Comparison of ENCODE assay signal across 8 cellular contexts in the genomic region with DNA sequence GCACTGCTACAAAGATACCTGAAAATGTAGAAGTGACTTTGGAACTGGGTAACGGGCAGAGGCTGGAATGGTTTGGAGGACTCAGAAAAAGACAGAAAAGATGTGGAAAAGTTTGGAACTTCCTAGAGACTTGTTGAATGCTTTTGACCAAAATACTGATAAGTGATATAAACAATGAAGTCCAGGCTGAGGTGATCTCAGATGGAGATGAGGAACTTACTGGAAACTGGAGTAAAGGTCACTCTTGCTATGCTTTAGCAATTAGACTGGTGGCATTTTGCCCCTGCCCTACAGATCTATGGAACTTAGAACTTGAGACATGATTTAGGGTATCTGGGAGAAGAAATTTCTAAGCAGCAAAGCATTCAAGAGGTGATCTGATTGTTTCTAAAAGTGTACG. TPM values are rescaled to one million over a fixed set of nuclear protein-coding genes. Genes with fewer than 3 reads are reported as not detected.
DNase-seq lines count a peak whose midpoint lies in the region; ATAC-seq and TF ChIP-seq lines count a peak whose summit lies in the region.
"Not testable (repeated sequence)": the region's sequence is repeated elsewhere in the genome, so short reads cannot be mapped to it uniquely, and the experiment has no call there.

No MANE protein-coding gene starts in this region.

- not testable (repeated sequence) for H3K4me3 ChIP-seq in CD8-positive, alpha-beta T cell (ENCODE audit: low read depth, low read length); Karpas-422 (ENCODE audit: low read length); fibroblast of villous mesenchyme (ENCODE audit: low read depth, low read length); naive thymus-derived CD4-positive, alpha-beta T cell (ENCODE audit: low read length)

- DNase-seq in CD8-positive, alpha-beta T cell; Karpas-422; activated B cell treated with CpG ODN at 0.5 μM for 24 hours; central memory CD8-positive, alpha-beta T cell (ENCODE audit: low spot score in 2 of 2); naive thymus-derived CD4-positive, alpha-beta T cell: not testable (repeated sequence)
- DNase-seq in fibroblast of villous mesenchyme (ENCODE audit: low read depth): peak; percentile 68

- not testable (repeated sequence) for H3K9me3 ChIP-seq in CD8-positive, alpha-beta T cell (ENCODE audit: low read length); Karpas-422 (ENCODE audit: low read length); naive thymus-derived CD4-positive, alpha-beta T cell (ENCODE audit: control insufficient read depth in 2 of 3, low read length in 3 of 3)

- CTCF ChIA-PET in CD8-positive, alpha-beta T cell (lab: Charles Lee): interaction anchor here (9.3 kb wide), 1 partner anchor 412 kb away, joined by 267 read pairs; a partner anchor contains a TSS
- CTCF ChIA-PET in activated B cell treated with CpG ODN at 0.5 μM for 24 hours (lab: Charles Lee): interaction anchor here (8.1 kb wide), 1 partner anchor 414 kb away, joined by 279 read pairs; no protein-coding TSS in a partner anchor
- CTCF ChIA-PET in naive thymus-derived CD4-positive, alpha-beta T cell (lab: Charles Lee): interaction anchor here (0.6 to 8.7 kb wide), 2 partner anchors 415 to 428 kb away, joined by 3 to 220 read pairs; a partner anchor contains a TSS

- H2AFZ ChIP-seq in Karpas-422 (ENCODE audit: low read length): not testable (repeated sequence)

- H3K27me3 Mint-ChIP-seq in CD8-positive, alpha-beta T cell (ENCODE audit: low read depth); activated B cell treated with CpG ODN at 0.5 μM for 24 hours; activated T-helper 17 cell treated with anti-CD3 and anti-CD28 coated beads, Interleukin-2, amount 50 U/mL, for 72 hours; central memory CD8-positive, alpha-beta T cell; naive thymus-derived CD4-positive, alpha-beta T cell; stimulated activated naive CD8-positive, alpha-beta T cell treated with anti-CD3 and anti-CD28 coated beads, Interleukin-15, Interleukin-2, amounts not matched to agents 100 ng/mL and 50 ng/mL, for 24 hours: not testable (repeated sequence)

- POLR2A ChIA-PET in CD8-positive, alpha-beta T cell (lab: Charles Lee); activated B cell treated with CpG ODN at 0.5 μM for 24 hours (lab: Charles Lee); naive thymus-derived CD4-positive, alpha-beta T cell (lab: Charles Lee): not testable (repeated sequence)

- not testable (repeated sequence) for H3K36me3 ChIP-seq in CD8-positive, alpha-beta T cell (ENCODE audit: insufficient read depth, low read length); naive thymus-derived CD4-positive, alpha-beta T cell (ENCODE audit: control insufficient read depth in 2 of 3, insufficient read depth in 3 of 3, low read length in 3 of 3)
- peaks cover 35% of the 10 kb centered on the region for H3K36me3 ChIP-seq in Karpas-422 (ENCODE audit: insufficient read depth, low read length)

- not testable (repeated sequence) for H3K27me3 ChIP-seq in CD8-positive, alpha-beta T cell (ENCODE audit: insufficient read depth, low read length); Karpas-422 (ENCODE audit: low read length); naive thymus-derived CD4-positive, alpha-beta T cell (ENCODE audit: control insufficient read depth in 2 of 2, insufficient read depth in 2 of 2, low read length in 2 of 2)

- H4K20me1 ChIP-seq in Karpas-422 (ENCODE audit: insufficient read depth, low read depth, low read length): not testable (repeated sequence)

- peaks cover 36% of the 10 kb centered on the region for H3K4me1 ChIP-seq in CD8-positive, alpha-beta T cell (ENCODE audit: insufficient read depth, low read length)
- H3K4me1 ChIP-seq in Karpas-422 (ENCODE audit: low read length): peaks cover 36% of the 10 kb centered on the region
- peaks cover 20 to 24% of the 10 kb centered on the region in 2 donors for H3K4me1 ChIP-seq in naive thymus-derived CD4-positive, alpha-beta T cell (ENCODE audit: control insufficient read depth in 2 of 2, insufficient read depth in 2 of 2, low read length in 2 of 2)

- H3K79me2 ChIP-seq in Karpas-422 (ENCODE audit: low read length): peaks cover 99% of the 10 kb centered on the region

- H3K27ac Mint-ChIP-seq in CD8-positive, alpha-beta T cell: peak overlapping the region; percentile 58
- H3K27ac Mint-ChIP-seq in activated B cell treated with CpG ODN at 0.5 μM for 24 hours: peak overlapping the region; percentile 75
- peak overlapping the region; percentile 10 for H3K27ac Mint-ChIP-seq in activated T-helper 17 cell treated with anti-CD3 and anti-CD28 coated beads, Interleukin-2, amount 50 U/mL, for 72 hours
- H3K27ac Mint-ChIP-seq in central memory CD8-positive, alpha-beta T cell (ENCODE audit: low read depth): peak overlapping the region; percentile 16
- peak overlapping the region; percentile 11 to 82 (median 57) for H3K27ac Mint-ChIP-seq in naive thymus-derived CD4-positive, alpha-beta T cell
- peak overlapping the region; percentile 15 for H3K27ac Mint-ChIP-seq in stimulated activated naive CD8-positive, alpha-beta T cell treated with anti-CD3 and anti-CD28 coated beads, Interleukin-15, Interleukin-2, amounts not matched to agents 100 ng/mL and 50 ng/mL, for 24 hours

- H3K27ac ChIP-seq in CD8-positive, alpha-beta T cell (ENCODE audit: low read depth, low read length); naive thymus-derived CD4-positive, alpha-beta T cell (ENCODE audit: low read depth, low read length): not testable (repeated sequence)
- H3K27ac ChIP-seq in Karpas-422 (ENCODE audit: low read length): peak overlapping the region; percentile 53

- intact Hi-C loops in CD8-positive, alpha-beta T cell (cut with DNase I, micrococcal nuclease): loop anchor here in 1 of 2 experiments (5.0 kb wide), 1 partner anchor 204 kb away; a partner anchor contains a TSS
- intact Hi-C loops in activated B cell treated with CpG ODN at 0.5 μM for 24 hours (cut with micrococcal nuclease); naive thymus-derived CD4-positive, alpha-beta T cell (cut with micrococcal nuclease): not testable (repeated sequence)

- H3K4me3 Mint-ChIP-seq in CD8-positive, alpha-beta T cell; activated T-helper 17 cell treated with anti-CD3 and anti-CD28 coated beads, Interleukin-2, amount 50 U/mL, for 72 hours; central memory CD8-positive, alpha-beta T cell; stimulated activated naive CD8-positive, alpha-beta T cell treated with anti-CD3 and anti-CD28 coated beads, Interleukin-15, Interleukin-2, amounts not matched to agents 100 ng/mL and 50 ng/mL, for 24 hours: not testable (repeated sequence)
- peak overlapping the region; percentile 42 for H3K4me3 Mint-ChIP-seq in activated B cell treated with CpG ODN at 0.5 μM for 24 hours
- peak overlapping the region in 2 of 10 donors; percentile 15 to 33 for H3K4me3 Mint-ChIP-seq in naive thymus-derived CD4-positive, alpha-beta T cell

- H3K9me3 Mint-ChIP-seq in CD8-positive, alpha-beta T cell; activated B cell treated with CpG ODN at 0.5 μM for 24 hours; activated T-helper 17 cell treated with anti-CD3 and anti-CD28 coated beads, Interleukin-2, amount 50 U/mL, for 72 hours; central memory CD8-positive, alpha-beta T cell; naive thymus-derived CD4-positive, alpha-beta T cell; stimulated activated naive CD8-positive, alpha-beta T cell treated with anti-CD3 and anti-CD28 coated beads, Interleukin-15, Interleukin-2, amounts not matched to agents 100 ng/mL and 50 ng/mL, for 24 hours: not testable (repeated sequence)

- not testable (repeated sequence) for TF ChIP-seq CTCF in CD8-positive, alpha-beta T cell (IDR thresholded peaks at IDR 0.05); activated B cell treated with CpG ODN at 0.5 μM for 24 hours (IDR thresholded peaks at IDR 0.05); fibroblast of villous mesenchyme (IDR thresholded peaks at IDR 0.05; ENCODE audit: insufficient read depth, low read depth, low read length)

- not testable (repeated sequence) for ATAC-seq in CD8-positive, alpha-beta T cell; activated B cell treated with CpG ODN at 0.5 μM for 24 hours (ENCODE audit: low read depth); activated T-helper 17 cell treated with anti-CD3 and anti-CD28 coated beads, Interleukin-2, amount 50 U/mL, for 72 hours (replicated peaks); central memory CD8-positive, alpha-beta T cell (replicated peaks; ENCODE audit: extremely low read depth, poor library complexity, severe bottlenecking); naive thymus-derived CD4-positive, alpha-beta T cell

- peaks cover 18% of the 10 kb centered on the region for H3K36me3 Mint-ChIP-seq in CD8-positive, alpha-beta T cell
- peaks cover 41% of the 10 kb centered on the region for H3K36me3 Mint-ChIP-seq in activated B cell treated with CpG ODN at 0.5 μM for 24 hours (ENCODE audit: low read depth)
- peaks cover 52% of the 10 kb centered on the region for H3K36me3 Mint-ChIP-seq in activated T-helper 17 cell treated with anti-CD3 and anti-CD28 coated beads, Interleukin-2, amount 50 U/mL, for 72 hours (ENCODE audit: low read depth)
- H3K36me3 Mint-ChIP-seq in central memory CD8-positive, alpha-beta T cell (ENCODE audit: insufficient read depth): not testable (repeated sequence)
- peaks cover 0 to 15% (median 5%) of the 10 kb centered on the region in 5 donors for H3K36me3 Mint-ChIP-seq in naive thymus-derived CD4-positive, alpha-beta T cell
- H3K36me3 Mint-ChIP-seq in stimulated activated naive CD8-positive, alpha-beta T cell treated with anti-CD3 and anti-CD28 coated beads, Interleukin-15, Interleukin-2, amounts not matched to agents 100 ng/mL and 50 ng/mL, for 24 hours (ENCODE audit: low read depth): peaks cover 32% of the 10 kb centered on the region

- peak overlapping the region; percentile 4 for H3K4me2 ChIP-seq in Karpas-422 (ENCODE audit: low read depth, low read length, poor library complexity, severe bottlenecking)

- H3K9ac ChIP-seq in Karpas-422 (ENCODE audit: low read length): not testable (repeated sequence)

- H3K9me2 ChIP-seq in Karpas-422 (replicated peaks; ENCODE audit: insufficient read depth, low read length): not testable (repeated sequence)

- H3K4me1 Mint-ChIP-seq in CD8-positive, alpha-beta T cell (ENCODE audit: low read depth): peaks cover 63% of the 10 kb centered on the region
- peaks cover 34% of the 10 kb centered on the region for H3K4me1 Mint-ChIP-seq in activated B cell treated with CpG ODN at 0.5 μM for 24 hours
- H3K4me1 Mint-ChIP-seq in activated T-helper 17 cell treated with anti-CD3 and anti-CD28 coated beads, Interleukin-2, amount 50 U/mL, for 72 hours: peaks cover 34% of the 10 kb centered on the region
- peaks cover 56% of the 10 kb centered on the region for H3K4me1 Mint-ChIP-seq in central memory CD8-positive, alpha-beta T cell
- H3K4me1 Mint-ChIP-seq in naive thymus-derived CD4-positive, alpha-beta T cell: peaks cover 26 to 77% (median 70%) of the 10 kb centered on the region in 7 donors
- peaks cover 58% of the 10 kb centered on the region for H3K4me1 Mint-ChIP-seq in stimulated activated naive CD8-positive, alpha-beta T cell treated with anti-CD3 and anti-CD28 coated beads, Interleukin-15, Interleukin-2, amounts not matched to agents 100 ng/mL and 50 ng/mL, for 24 hours (ENCODE audit: low read depth)

RNA-seq across cellular contexts. Expression of a gene that starts 41.6 kb away (rescaled TPM):
- total RNA-seq in CD8-positive, alpha-beta T cell: 10 to 100 TPM; 64.3 to 71.7 TPM
- 46.8 and 50.7 TPM in 2 replicates for total RNA-seq in Karpas-422 (2014; rRNA removed; shearing (Covaris generic); ENCODE audit: low replicate concordance)
- total RNA-seq in activated B cell treated with CpG ODN at 0.5 μM for 24 hours (37.2 and 45.1 TPM in 2 replicates), fibroblast of villous mesenchyme (15.8 and 21.6 TPM in 2 replicates)
- total RNA-seq in activated T-helper 17 cell treated with anti-CD3 and anti-CD28 coated beads, Interleukin-2, amount 50 U/mL, for 72 hours: 10 to 100 TPM; 50.6 to 57.6 TPM
- 100 to 1,000 TPM in 3 of 5 experiments, 10 to 100 TPM in 2; 50.9 to 186 (median 114) TPM for total RNA-seq in naive thymus-derived CD4-positive, alpha-beta T cell
- polyA plus RNA-seq in naive thymus-derived CD4-positive, alpha-beta T cell: 10 to 100 TPM; 36.7 to 49.6 TPM

Comparison
In these comparisons a context has a peak if more than half of its experiments do, and no peak if none do; other contexts are left out.
1. H3K27ac Mint-ChIP-seq: peak in every context shown above with its lines; median percentile 75 in activated B cell treated with CpG ODN at 0.5 μM for 24 hours; 58 in CD8-positive, alpha-beta T cell; 57 in naive thymus-derived CD4-positive, alpha-beta T cell; 16 in central memory CD8-positive, alpha-beta T cell; 15 in stimulated activated naive CD8-positive, alpha-beta T cell treated with anti-CD3 and anti-CD28 coated beads, Interleukin-15, Interleukin-2, amounts not matched to agents 100 ng/mL and 50 ng/mL, for 24 hours; 10 in activated T-helper 17 cell treated with anti-CD3 and anti-CD28 coated beads, Interleukin-2, amount 50 U/mL, for 72 hours.